In genomic region chr16:13795131-13795530, GRCh38 we compare ENCODE assay signal across 18 cellular contexts.
DNase-seq lines count a peak whose midpoint lies in the region; ATAC-seq and TF ChIP-seq lines count a peak whose summit lies in the region.
"Had no signal": no experiment of that assay in that cellular context is flagged by ENCODE, and none has a peak within 500 bp of the region (broad histone marks: within the 10 kb centered on the region; RNA-seq: fewer than 3 reads in every experiment).

No MANE protein-coding gene starts in this region.

- no peaks in the 10 kb centered on the region for H3K79me2 ChIP-seq in neural progenitor cell (ENCODE audit: low read depth)

- WGBS in heart left ventricle, 4 donors: 22 to 67% (median 44%) methylated on average over 3 of the region's 3 CpGs

- CTCF ChIA-PET in MCF 10A (lab: Yijun Ruan, JAX): no interaction called here

- H3K4me1 ChIP-seq in breast epithelium (no peaks in the 10 kb centered on the region), heart left ventricle (peaks cover 0 to 28% (median 13%) of the 10 kb centered on the region in 12 donors), neural progenitor cell (peaks cover 12% of the 10 kb centered on the region), tibial artery (peaks cover 0 to 35% (median 28%) of the 10 kb centered on the region in 4 donors)

- H3K4me1 Mint-ChIP-seq in MCF 10A (ENCODE audit: insufficient read depth, unreplicated experiment) (no peaks in the 10 kb centered on the region), neural progenitor cell (peaks cover 13% of the 10 kb centered on the region)
- no peaks in the 10 kb centered on the region for H3K4me1 Mint-ChIP-seq in activated T-cell treated with anti-CD3 and anti-CD28 coated beads, Interleukin-2, amount 50 U/mL, for 4 hours (ENCODE audit: low read depth)

- TF ChIP-seq POLR2A in breast epithelium (IDR thresholded peaks at IDR 0.05) (no peak), heart left ventricle (IDR thresholded peaks at IDR 0.05) (no peak)

- DNase-seq in MCF 10A (ENCODE audit: unreplicated experiment): peak; percentile 22
- DNase-seq in breast epithelium (ENCODE audit: low spot score in 2 of 2): no peak
- DNase-seq in heart left ventricle: peak in 1 of 5 donors; percentile 19
- no peak for DNase-seq in neural progenitor cell (ENCODE audit: low spot score)
- peak in 1 of 2 donors; percentile 20 for DNase-seq in tibial artery
- DNase-seq in activated T-cell treated with anti-CD3 and anti-CD28 coated beads, Interleukin-2, amount 50 U/mL, for 4 hours: no peak
- DNase-seq in KBM-7: no peak
- DNase-seq: AML-193; DMS79 treated with DMSO at 0.1 percent for 48 hours; NCI-H1417 treated with DMSO at 0.1 percent for 48 hours; NCI-H1930; NCI-H2171; NK-92 treated with Interleukin-12 subunit alpha and Interleukin-12 subunit beta, amount 100 ng/mL, for 24 hours; SHP77 had no signal

- POLR2A ChIA-PET in MCF 10A (lab: Yijun Ruan, JAX): no interaction called here

- no peak overlapping the region for H3K9ac ChIP-seq in neural progenitor cell

- BruUV-seq in MCF 10A (replicated peaks; lab: Mats Ljungman, UMichigan): no TSS peak

- H3K27me3 Mint-ChIP-seq in MCF 10A (ENCODE audit: insufficient read depth, unreplicated experiment) (peaks cover 10% of the 10 kb centered on the region), neural progenitor cell (ENCODE audit: insufficient read depth, low read depth) (peaks cover 4% of the 10 kb centered on the region)
- H3K27me3 Mint-ChIP-seq in activated T-cell treated with anti-CD3 and anti-CD28 coated beads, Interleukin-2, amount 50 U/mL, for 4 hours (ENCODE audit: low read depth): peaks cover 9% of the 10 kb centered on the region

- H3K4me3 ChIP-seq in breast epithelium: no peak overlapping the region
- H3K4me3 ChIP-seq in heart left ventricle: no peak overlapping the region
- H3K4me3 ChIP-seq in neural progenitor cell: no peak overlapping the region
- H3K4me3 ChIP-seq in tibial artery: no peak overlapping the region
- H3K4me3 ChIP-seq: K562 had no signal

- H2AFZ ChIP-seq in neural progenitor cell (replicated peaks): no peak overlapping the region

- peak; percentile 79 to 94 (median 94) for ATAC-seq in heart left ventricle
- no peak for ATAC-seq in GM18868 (IDR thresholded peaks at IDR 0.05; ENCODE audit: unreplicated experiment)
- no peak for ATAC-seq in activated T-cell treated with anti-CD3 and anti-CD28 coated beads, Interleukin-2, amount 50 U/mL, for 4 hours
- ATAC-seq: K562 had no signal

- no peaks in the 10 kb centered on the region for H3K36me3 Mint-ChIP-seq in MCF 10A (ENCODE audit: insufficient read depth, unreplicated experiment)
- no peaks in the 10 kb centered on the region for H3K36me3 Mint-ChIP-seq in neural progenitor cell
- no peaks in the 10 kb centered on the region for H3K36me3 Mint-ChIP-seq in activated T-cell treated with anti-CD3 and anti-CD28 coated beads, Interleukin-2, amount 50 U/mL, for 4 hours (ENCODE audit: insufficient read depth)

- H3K27me3 ChIP-seq in breast epithelium (peaks cover 0 to 4% of the 10 kb centered on the region in 2 donors), heart left ventricle (no peaks in the 10 kb centered on the region), neural progenitor cell (no peaks in the 10 kb centered on the region), tibial artery (no peaks in the 10 kb centered on the region)

- H3K4me3 Mint-ChIP-seq in MCF 10A (ENCODE audit: unreplicated experiment) (no peak overlapping the region), neural progenitor cell (no peak overlapping the region)
- H3K4me3 Mint-ChIP-seq in activated T-cell treated with anti-CD3 and anti-CD28 coated beads, Interleukin-2, amount 50 U/mL, for 4 hours: no peak overlapping the region

- no peak overlapping the region for H3K27ac Mint-ChIP-seq in MCF 10A (ENCODE audit: low read depth, unreplicated experiment)
- H3K27ac Mint-ChIP-seq in neural progenitor cell: peak overlapping the region; percentile 7

- H3K36me3 ChIP-seq in breast epithelium: no peaks in the 10 kb centered on the region
- H3K36me3 ChIP-seq in heart left ventricle: no peaks in the 10 kb centered on the region
- no peaks in the 10 kb centered on the region for H3K36me3 ChIP-seq in neural progenitor cell
- no peaks in the 10 kb centered on the region for H3K36me3 ChIP-seq in tibial artery

- no peaks in the 10 kb centered on the region for H3F3A ChIP-seq in neural progenitor cell (ENCODE audit: low read depth)

- H4K20me1 ChIP-seq in neural progenitor cell (ENCODE audit: low read depth): no peaks in the 10 kb centered on the region

- H3K9me3 ChIP-seq in breast epithelium (no peaks in the 10 kb centered on the region), heart left ventricle (no peaks in the 10 kb centered on the region), neural progenitor cell (ENCODE audit: low read depth) (no peaks in the 10 kb centered on the region), tibial artery (no peaks in the 10 kb centered on the region)

- TF ChIP-seq CTCF in MCF 10A (IDR thresholded peaks at IDR 0.05; ENCODE audit: unreplicated experiment): no peak
- TF ChIP-seq CTCF in breast epithelium (IDR thresholded peaks at IDR 0.05): no peak
- TF ChIP-seq CTCF in heart left ventricle (IDR thresholded peaks at IDR 0.05): no peak
- no peak for TF ChIP-seq CTCF in neural progenitor cell (IDR thresholded peaks at IDR 0.05)
- no peak for TF ChIP-seq CTCF in tibial artery (IDR thresholded peaks at IDR 0.05)

- in situ Hi-C loops in KBM-7 (cut with MboI; ENCODE audit: low pct_unique_long_range_greater_than_20kb, low sequenced_read_pairs): no loop called here

- H3K4me2 ChIP-seq in neural progenitor cell: no peak overlapping the region

- intact Hi-C loops in MCF 10A (cut with micrococcal nuclease) (no loop called here), breast epithelium (cut with DNase I; ENCODE audit: low total_unique reads) (no loop called here), heart left ventricle (cut with DNase I) (no loop called here), tibial artery (cut with DNase I; ENCODE audit: low total_unique reads) (no loop called here)

- H3K9me3 Mint-ChIP-seq in MCF 10A (ENCODE audit: unreplicated experiment): no peaks in the 10 kb centered on the region
- peaks cover 6% of the 10 kb centered on the region for H3K9me3 Mint-ChIP-seq in neural progenitor cell
- peaks cover 9% of the 10 kb centered on the region for H3K9me3 Mint-ChIP-seq in activated T-cell treated with anti-CD3 and anti-CD28 coated beads, Interleukin-2, amount 50 U/mL, for 4 hours

- H3K27ac ChIP-seq in breast epithelium (no peak overlapping the region), heart left ventricle (peak overlapping the region in 4 of 12 donors; percentile 6 to 69 (median 42)), neural progenitor cell (no peak overlapping the region), tibial artery (peak overlapping the region; percentile 36 to 42)
- H3K27ac ChIP-seq: 22Rv1, C4-2B had no signal

Comparison
In these comparisons a context has a peak if more than half of its experiments do, and no peak if none do; other contexts are left out.
1. H3K27ac ChIP-seq: peak in tibial artery (2 of 2); none in breast epithelium (0 of 2) and neural progenitor cell (single experiment).
2. ATAC-seq: peak in heart left ventricle (4 of 4); none in GM18868 (single experiment) and activated T-cell treated with anti-CD3 and anti-CD28 coated beads, Interleukin-2, amount 50 U/mL, for 4 hours (0 of 2).